19 cellular contexts compared by ENCODE assay signal in the genomic region with DNA sequence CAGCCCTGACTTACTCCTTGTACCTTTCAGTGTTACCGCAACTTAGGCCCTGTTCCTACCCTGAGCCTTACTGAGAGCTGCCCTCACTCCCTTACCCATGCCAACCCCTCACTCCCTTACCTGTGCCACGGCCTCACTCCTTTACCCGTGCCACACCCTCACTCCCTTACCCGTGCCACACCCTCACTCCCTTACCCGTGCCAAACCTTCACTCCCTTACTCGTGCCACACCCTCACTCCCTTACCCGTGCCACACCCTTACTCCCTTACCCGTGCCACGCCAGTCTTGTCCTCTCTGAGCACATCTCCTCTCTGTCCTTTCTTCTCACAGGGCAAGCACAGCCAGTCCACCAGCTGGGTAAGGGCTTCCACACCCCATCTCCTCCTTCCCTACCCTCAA. TPM values are rescaled to one million over a fixed set of nuclear protein-coding genes. Genes with fewer than 3 reads are reported as not detected.
"Had no signal": no experiment of that assay in that cellular context is flagged by ENCODE, and none has a peak within 500 bp of the region (broad histone marks: within the 10 kb centered on the region; RNA-seq: fewer than 3 reads in every experiment).

No MANE protein-coding gene starts in this region.

- H3K4me3 ChIP-seq: hepatocyte, psoas muscle, stomach, thoracic aorta had no signal

- H3K9me3 Mint-ChIP-seq: nephron progenitor cell had no signal

- H3K4me1 ChIP-seq: psoas muscle, stomach had no signal

- H3K4me3 Mint-ChIP-seq: naive thymus-derived CD4-positive, alpha-beta T cell; nephron progenitor cell had no signal

- FAIRE-seq: colon had no signal

- H3K4me1 Mint-ChIP-seq: nephron progenitor cell had no signal

- H3K27ac Mint-ChIP-seq: nephron progenitor cell had no signal

- H3K36me3 Mint-ChIP-seq: naive thymus-derived CD4-positive, alpha-beta T cell had no signal

- H3K9me3 ChIP-seq: neutrophil, psoas muscle, stomach, thoracic aorta had no signal

- DNase-seq: dermis blood vessel endothelial cell; foreskin melanocyte; head of caudate nucleus; mesendoderm; naive thymus-derived CD4-positive, alpha-beta T cell; nephron progenitor cell; psoas muscle; retina; stimulated activated naive CD4-positive, alpha-beta T cell; stomach; substantia nigra; trophoblast cell had no signal

- ATAC-seq: naive thymus-derived CD4-positive, alpha-beta T cell; sciatic nerve had no signal

- H3K36me3 ChIP-seq: neutrophil had no signal

RNA-seq across cellular contexts. Expression of a gene that starts 46.3 kb away (rescaled TPM):
- total RNA-seq: lung microvascular endothelial cell, osteoblast had no signal
